Comparison of ENCODE assay signal across 1 cellular context in the genomic region with DNA sequence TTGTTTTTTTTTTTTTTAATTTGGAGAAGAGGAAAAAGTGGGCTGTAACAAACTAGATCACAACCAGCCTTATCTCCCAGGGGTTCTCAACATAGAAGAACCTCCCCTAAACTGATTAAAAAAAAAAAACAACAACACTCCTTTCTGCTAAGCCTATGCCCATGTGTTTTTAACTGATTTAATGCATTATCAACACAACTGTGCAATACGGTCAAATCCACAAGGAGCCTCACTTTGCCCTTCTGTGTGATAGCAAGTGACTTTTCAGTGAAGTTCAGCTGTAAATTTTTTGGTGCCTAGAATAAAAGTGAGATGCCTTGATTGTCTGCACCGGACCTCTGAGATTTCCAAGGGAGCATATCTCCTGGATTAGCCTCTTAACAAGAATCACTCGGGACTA.
TF ChIP-seq lines count a peak whose summit lies in the region.

No MANE protein-coding gene starts in this region.

TF ChIP-seq in WTC11, 78 proteins besides CTCF, POLR2A, EP300 and RAD21 (continued from another document):
- TF ChIP-seq ARID4B (CRISPR knock-in tag; IDR thresholded peaks at IDR 0.05; ENCODE audit: borderline replicate concordance) (no peak), ZBTB21 (CRISPR knock-in tag; IDR thresholded peaks at IDR 0.05; ENCODE audit: borderline replicate concordance) (no peak), FOXJ3 (CRISPR knock-in tag; IDR thresholded peaks at IDR 0.05; ENCODE audit: borderline replicate concordance) (no peak), AR (CRISPR knock-in tag; IDR thresholded peaks at IDR 0.05) (no peak), TEAD4 (CRISPR knock-in tag; IDR thresholded peaks at IDR 0.05) (no peak)
- TF ChIP-seq, protein P1, sequence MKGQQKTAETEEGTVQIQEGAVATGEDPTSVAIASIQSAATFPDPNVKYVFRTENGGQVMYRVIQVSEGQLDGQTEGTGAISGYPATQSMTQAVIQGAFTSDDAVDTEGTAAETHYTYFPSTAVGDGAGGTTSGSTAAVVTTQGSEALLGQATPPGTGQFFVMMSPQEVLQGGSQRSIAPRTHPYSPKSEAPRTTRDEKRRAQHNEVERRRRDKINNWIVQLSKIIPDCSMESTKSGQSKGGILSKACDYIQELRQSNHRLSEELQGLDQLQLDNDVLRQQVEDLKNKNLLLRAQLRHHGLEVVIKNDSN (CRISPR knock-in tag; IDR thresholded peaks at IDR 0.05), result no peak
- TF ChIP-seq, protein P2, sequence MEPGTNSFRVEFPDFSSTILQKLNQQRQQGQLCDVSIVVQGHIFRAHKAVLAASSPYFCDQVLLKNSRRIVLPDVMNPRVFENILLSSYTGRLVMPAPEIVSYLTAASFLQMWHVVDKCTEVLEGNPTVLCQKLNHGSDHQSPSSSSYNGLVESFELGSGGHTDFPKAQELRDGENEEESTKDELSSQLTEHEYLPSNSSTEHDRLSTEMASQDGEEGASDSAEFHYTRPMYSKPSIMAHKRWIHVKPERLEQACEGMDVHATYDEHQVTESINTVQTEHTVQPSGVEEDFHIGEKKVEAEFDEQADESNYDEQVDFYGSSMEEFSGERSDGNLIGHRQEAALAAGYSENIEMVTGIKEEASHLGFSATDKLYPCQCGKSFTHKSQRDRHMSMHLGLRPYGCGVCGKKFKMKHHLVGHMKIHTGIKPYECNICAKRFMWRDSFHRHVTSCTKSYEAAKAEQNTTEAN (CRISPR knock-in tag; IDR thresholded peaks at IDR 0.05), result no peak
TF ChIP-seq in WTC11: peak in this region for 0.
